Comparison of ENCODE assay signal across 16 cellular contexts in genomic region chr18:47809420-47809819, GRCh38.
DNase-seq lines count a peak whose midpoint lies in the region; TF ChIP-seq lines count a peak whose summit lies in the region.
"Had no signal": no experiment of that assay in that cellular context is flagged by ENCODE, and none has a peak within 500 bp of the region (broad histone marks: within the 10 kb centered on the region; RNA-seq: fewer than 3 reads in every experiment).

No MANE protein-coding gene starts in this region.

- no peak overlapping the region for H3K27ac ChIP-seq in HEK293 (ENCODE audit: extremely low read depth, low read depth, low read length)
- no peak overlapping the region for H3K27ac ChIP-seq in uterus
- no peak overlapping the region for H3K27ac ChIP-seq in PC-9
- H3K27ac ChIP-seq: 22Rv1 had no signal

- no peak for TF ChIP-seq POLR2A in uterus (IDR thresholded peaks at IDR 0.05)

- no TSS peak for BruUV-seq in PC-9 (replicated peaks; lab: Mats Ljungman, UMichigan)

- no peaks in the 10 kb centered on the region for H4K20me1 ChIP-seq in PC-9 (ENCODE audit: insufficient read depth)

- no peak for TF ChIP-seq CTCF in HEK293 (tag by site-specific recombination; IDR thresholded peaks at IDR 0.05)
- no peak for TF ChIP-seq CTCF in fibroblast of pulmonary artery (IDR thresholded peaks at IDR 0.05; ENCODE audit: low read length, missing control alignments)
- TF ChIP-seq CTCF in uterus (IDR thresholded peaks at IDR 0.05): no peak
- no peak for TF ChIP-seq CTCF in PC-9 (conservative IDR thresholded peaks at IDR 0.05)

- CTCF ChIA-PET in HEK293 (lab: Yijun Ruan, JAX): no interaction called here
- CTCF ChIA-PET in PC-9 (lab: Charles Lee): no interaction called here

- H3K4me2 ChIP-seq in PC-9: no peak overlapping the region

- H3K79me2 ChIP-seq in PC-9 (ENCODE audit: low read depth): no peaks in the 10 kb centered on the region

- H3K9me3 ChIP-seq in HEK293 (ENCODE audit: control insufficient read depth, insufficient read depth, low read depth, low read length) (no peaks in the 10 kb centered on the region), uterus (peaks cover 0 to 6% of the 10 kb centered on the region in 2 donors), PC-9 (ENCODE audit: insufficient read depth, low read depth) (no peaks in the 10 kb centered on the region)

- peaks cover 4% of the 10 kb centered on the region; the same call in 1 of the 2 replicates for H3K4me1 ChIP-seq in HEK293 (ENCODE audit: control insufficient read depth, insufficient read depth, low read length)
- H3K4me1 ChIP-seq in uterus: no peaks in the 10 kb centered on the region
- H3K4me1 ChIP-seq in PC-9 (replicated peaks; ENCODE audit: insufficient read depth): no peaks in the 10 kb centered on the region

- H3K27me3 ChIP-seq in uterus (no peaks in the 10 kb centered on the region), PC-9 (ENCODE audit: insufficient read depth, low read depth) (no peaks in the 10 kb centered on the region)

- POLR2A ChIA-PET in HEK293 (lab: Yijun Ruan, JAX): no interaction called here
- POLR2A ChIA-PET in PC-9 (lab: Charles Lee; ENCODE audit: unreplicated experiment): no interaction called here

- intact Hi-C loops in uterus (cut with DNase I; ENCODE audit: low total_unique reads) (no loop called here), PC-9 (cut with micrococcal nuclease; ENCODE audit: unreplicated experiment) (no loop called here)

- H3K36me3 ChIP-seq in HEK293 (ENCODE audit: control insufficient read depth in 2 of 2, insufficient read depth in 1 of 2, low read length in 2 of 2): no peaks in the 10 kb centered on the region; a peak in 1 of 3 replicates
- H3K36me3 ChIP-seq in uterus: no peaks in the 10 kb centered on the region
- H3K36me3 ChIP-seq in PC-9 (ENCODE audit: low read depth): no peaks in the 10 kb centered on the region

- H3K4me3 ChIP-seq in HEK293 (ENCODE audit: low read depth, low read length): no peak overlapping the region
- no peak overlapping the region for H3K4me3 ChIP-seq in fibroblast of pulmonary artery (replicated peaks; ENCODE audit: low read depth, low read length)
- H3K4me3 ChIP-seq in uterus: no peak overlapping the region
- H3K4me3 ChIP-seq in PC-9: no peak overlapping the region

- H3K9me2 ChIP-seq in PC-9 (ENCODE audit: insufficient read depth): no peaks in the 10 kb centered on the region

- DNase-seq in DMS 273 (lab: John Stamatoyannopoulos, UW; ENCODE audit: unreplicated experiment): peak; percentile 44
- no peak for DNase-seq in DMS 273 treated with DMSO at 0.1 percent for 48 hours (lab: John Stamatoyannopoulos, UW)
- DNase-seq in NCI-H2227 treated with DMSO at 0.1 percent for 48 hours (lab: John Stamatoyannopoulos, UW): peak; percentile 94
- DNase-seq in fibroblast of pulmonary artery (ENCODE audit: low read depth): peak; percentile 29
- no peak for DNase-seq in uterus
- DNase-seq in activated CD4-positive, CD25-positive, alpha-beta regulatory T cell treated with anti-CD3 and anti-CD28 coated beads, Interleukin-2, amount 50 U/mL, for 72 hours: no peak
- no peak for DNase-seq in PC-9
- DNase-seq: CD4-positive, alpha-beta T cell; DND-41; H9; KBM-7; NCI-H1694 treated with DMSO at 0.1 percent for 48 hours; NCI-H2107; NCI-H526 treated with DMSO at 0.1 percent for 48 hours had no signal

- no peaks in the 10 kb centered on the region for H3F3A ChIP-seq in PC-9 (ENCODE audit: insufficient read depth, low read depth)

- H2AFZ ChIP-seq in PC-9: no peak overlapping the region

TF ChIP-seq in HEK293, 187 proteins besides CTCF, POLR2A, EP300 and RAD21:
- TF ChIP-seq ZNF549 (tag by site-specific recombination; IDR thresholded peaks at IDR 0.05) (peak; percentile 55; the same call in 1 of the 2 replicates), ZNF768 (tag by site-specific recombination; IDR thresholded peaks at IDR 0.05) (no peak)

Comparison
In these comparisons a context has a peak if more than half of its experiments do, and no peak if none do; other contexts are left out.
1. DNase-seq: peak in DMS 273 (single experiment), NCI-H2227 treated with DMSO at 0.1 percent for 48 hours (single experiment) and fibroblast of pulmonary artery (single experiment); none in DMS 273 treated with DMSO at 0.1 percent for 48 hours (single experiment), uterus (0 of 2), activated CD4-positive, CD25-positive, alpha-beta regulatory T cell treated with anti-CD3 and anti-CD28 coated beads, Interleukin-2, amount 50 U/mL, for 72 hours (single experiment) and PC-9 (0 of 2).